ENCODE assay signal across 2 cellular contexts in the genomic region with DNA sequence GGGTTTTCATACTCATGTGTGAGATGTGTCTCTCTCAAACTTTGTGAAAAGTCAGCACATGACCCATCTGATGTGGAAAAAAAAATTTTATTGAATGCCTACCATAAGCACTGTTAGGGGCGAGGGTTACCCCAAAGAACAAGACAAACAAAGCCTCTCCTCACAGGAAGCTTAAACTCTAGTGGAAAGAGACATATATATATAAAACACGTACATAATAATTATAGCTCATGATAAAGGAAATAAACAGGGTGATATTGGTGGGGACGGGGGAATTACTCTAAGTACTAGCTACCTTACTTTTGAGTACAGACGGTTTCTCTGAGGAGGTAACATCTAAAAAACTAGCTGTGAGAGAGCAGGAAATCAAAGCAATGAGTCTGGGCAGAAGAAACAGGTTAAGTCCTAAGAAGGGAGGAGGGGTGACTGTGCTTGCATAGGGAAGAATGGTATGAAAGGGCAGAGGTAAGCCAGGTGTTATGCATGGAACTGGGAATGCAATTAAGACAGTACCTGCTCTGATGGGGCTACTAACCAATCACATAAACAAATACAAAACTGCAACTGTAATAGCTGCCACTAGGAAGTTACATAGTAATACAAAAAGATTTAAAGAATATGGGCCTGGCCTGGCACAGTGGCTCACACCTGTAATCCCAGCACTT.
TF ChIP-seq lines count a peak whose summit lies in the region.

No MANE protein-coding gene starts in this region.

TF ChIP-seq in HEK293, 187 proteins besides CTCF, POLR2A, EP300 and RAD21:
- TF ChIP-seq, protein P1, sequence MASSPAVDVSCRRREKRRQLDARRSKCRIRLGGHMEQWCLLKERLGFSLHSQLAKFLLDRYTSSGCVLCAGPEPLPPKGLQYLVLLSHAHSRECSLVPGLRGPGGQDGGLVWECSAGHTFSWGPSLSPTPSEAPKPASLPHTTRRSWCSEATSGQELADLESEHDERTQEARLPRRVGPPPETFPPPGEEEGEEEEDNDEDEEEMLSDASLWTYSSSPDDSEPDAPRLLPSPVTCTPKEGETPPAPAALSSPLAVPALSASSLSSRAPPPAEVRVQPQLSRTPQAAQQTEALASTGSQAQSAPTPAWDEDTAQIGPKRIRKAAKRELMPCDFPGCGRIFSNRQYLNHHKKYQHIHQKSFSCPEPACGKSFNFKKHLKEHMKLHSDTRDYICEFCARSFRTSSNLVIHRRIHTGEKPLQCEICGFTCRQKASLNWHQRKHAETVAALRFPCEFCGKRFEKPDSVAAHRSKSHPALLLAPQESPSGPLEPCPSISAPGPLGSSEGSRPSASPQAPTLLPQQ (tag by site-specific recombination; IDR thresholded peaks at IDR 0.05) = no peak
- TF ChIP-seq ZNF600 (tag by site-specific recombination; IDR thresholded peaks at IDR 0.05) = peak; percentile 38; the same call in 1 of the 2 replicates

TF ChIP-seq in K562, 482 proteins besides CTCF, POLR2A, EP300 and RAD21:
- TF ChIP-seq, protein P2, sequence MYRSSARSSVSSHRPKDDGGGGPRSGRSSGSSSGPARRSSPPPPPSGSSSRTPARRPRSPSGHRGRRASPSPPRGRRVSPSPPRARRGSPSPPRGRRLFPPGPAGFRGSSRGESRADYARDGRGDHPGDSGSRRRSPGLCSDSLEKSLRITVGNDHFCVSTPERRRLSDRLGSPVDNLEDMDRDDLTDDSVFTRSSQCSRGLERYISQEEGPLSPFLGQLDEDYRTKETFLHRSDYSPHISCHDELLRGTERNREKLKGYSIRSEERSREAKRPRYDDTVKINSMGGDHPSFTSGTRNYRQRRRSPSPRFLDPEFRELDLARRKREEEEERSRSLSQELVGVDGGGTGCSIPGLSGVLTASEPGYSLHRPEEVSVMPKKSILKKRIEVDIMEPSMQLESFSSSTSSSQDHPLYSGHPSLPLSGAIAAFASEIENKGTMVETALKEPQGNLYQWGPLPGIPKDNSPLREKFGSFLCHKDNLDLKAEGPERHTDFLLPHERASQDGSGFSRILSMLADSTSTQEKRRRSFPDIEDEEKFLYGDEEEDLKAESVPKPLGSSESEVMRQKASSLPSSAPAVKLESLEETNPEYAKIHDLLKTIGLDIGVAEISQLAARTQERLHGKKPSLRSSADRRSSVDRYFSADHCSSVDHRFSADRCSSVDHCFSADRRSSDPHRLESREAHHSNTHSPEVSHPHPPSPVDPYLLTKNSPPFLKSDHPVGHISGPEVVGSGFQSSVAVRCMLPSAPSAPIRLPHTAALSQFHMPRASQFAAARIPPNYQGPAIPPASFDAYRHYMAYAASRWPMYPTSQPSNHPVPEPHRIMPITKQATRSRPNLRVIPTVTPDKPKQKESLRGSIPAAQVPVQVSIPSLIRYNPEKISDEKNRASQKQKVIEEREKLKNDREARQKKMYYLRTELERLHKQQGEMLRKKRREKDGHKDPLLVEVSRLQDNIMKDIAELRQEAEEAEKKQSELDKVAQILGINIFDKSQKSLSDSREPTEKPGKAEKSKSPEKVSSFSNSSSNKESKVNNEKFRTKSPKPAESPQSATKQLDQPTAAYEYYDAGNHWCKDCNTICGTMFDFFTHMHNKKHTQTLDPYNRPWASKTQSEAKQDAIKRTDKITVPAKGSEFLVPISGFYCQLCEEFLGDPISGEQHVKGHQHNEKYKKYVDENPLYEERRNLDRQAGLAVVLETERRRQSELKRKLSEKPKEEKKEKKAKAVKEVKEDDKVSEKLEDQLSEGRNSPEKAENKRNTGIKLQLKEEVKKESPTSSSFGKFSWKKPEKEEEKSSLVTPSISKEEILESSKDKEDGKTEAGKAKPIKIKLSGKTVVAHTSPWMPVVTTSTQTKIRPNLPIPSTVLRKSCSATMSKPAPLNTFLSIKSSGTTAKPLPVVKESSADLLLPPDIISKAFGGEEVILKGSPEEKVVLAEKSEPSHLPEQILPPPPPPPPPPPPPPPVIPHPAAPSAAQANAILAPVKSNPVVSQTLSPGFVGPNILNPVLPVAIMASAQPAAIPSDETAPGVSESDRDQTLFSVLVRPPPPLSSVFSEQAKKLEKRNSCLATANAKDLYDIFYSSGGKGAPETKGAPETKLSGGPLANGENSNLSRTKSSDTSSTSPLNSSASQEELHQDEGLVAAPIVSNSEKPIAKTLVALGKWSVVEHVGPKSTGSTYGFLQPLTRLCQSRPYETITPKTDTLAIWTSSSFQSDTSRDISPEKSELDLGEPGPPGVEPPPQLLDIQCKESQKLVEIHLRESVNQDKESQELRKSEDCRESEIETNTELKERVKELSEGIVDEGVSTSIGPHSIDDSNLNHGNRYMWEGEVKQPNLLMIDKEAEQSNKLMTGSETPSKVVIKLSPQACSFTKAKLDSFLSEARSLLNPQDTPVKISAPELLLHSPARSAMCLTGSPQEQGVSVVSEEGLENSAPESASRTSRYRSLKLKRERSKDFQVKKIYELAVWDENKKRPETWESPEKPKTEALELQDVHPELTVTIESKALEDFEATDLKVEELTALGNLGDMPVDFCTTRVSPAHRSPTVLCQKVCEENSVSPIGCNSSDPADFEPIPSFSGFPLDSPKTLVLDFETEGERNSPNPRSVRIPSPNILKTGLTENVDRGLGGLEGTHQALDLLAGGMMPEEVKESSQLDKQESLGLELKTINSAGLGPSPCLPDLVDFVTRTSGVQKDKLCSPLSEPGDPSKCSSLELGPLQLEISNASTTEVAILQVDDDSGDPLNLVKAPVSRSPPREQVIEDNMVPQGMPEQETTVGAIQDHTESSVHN (IDR thresholded peaks at IDR 0.05; ENCODE audit: borderline replicate concordance in 1 of 2, low read depth in 1 of 2) = no peak
- TF ChIP-seq, protein P3, sequence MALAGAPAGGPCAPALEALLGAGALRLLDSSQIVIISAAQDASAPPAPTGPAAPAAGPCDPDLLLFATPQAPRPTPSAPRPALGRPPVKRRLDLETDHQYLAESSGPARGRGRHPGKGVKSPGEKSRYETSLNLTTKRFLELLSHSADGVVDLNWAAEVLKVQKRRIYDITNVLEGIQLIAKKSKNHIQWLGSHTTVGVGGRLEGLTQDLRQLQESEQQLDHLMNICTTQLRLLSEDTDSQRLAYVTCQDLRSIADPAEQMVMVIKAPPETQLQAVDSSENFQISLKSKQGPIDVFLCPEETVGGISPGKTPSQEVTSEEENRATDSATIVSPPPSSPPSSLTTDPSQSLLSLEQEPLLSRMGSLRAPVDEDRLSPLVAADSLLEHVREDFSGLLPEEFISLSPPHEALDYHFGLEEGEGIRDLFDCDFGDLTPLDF (CRISPR knock-in tag; IDR thresholded peaks at IDR 0.05) = no peak
- TF ChIP-seq, protein P4, sequence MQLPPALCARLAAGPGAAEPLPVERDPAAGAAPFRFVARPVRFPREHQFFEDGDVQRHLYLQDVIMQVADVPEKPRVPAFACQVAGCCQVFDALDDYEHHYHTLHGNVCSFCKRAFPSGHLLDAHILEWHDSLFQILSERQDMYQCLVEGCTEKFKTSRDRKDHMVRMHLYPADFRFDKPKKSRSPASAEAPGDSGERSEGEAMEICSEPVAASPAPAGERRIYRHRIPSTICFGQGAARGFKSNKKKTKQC (CRISPR knock-in tag; IDR thresholded peaks at IDR 0.05) = no peak
- TF ChIP-seq U2AF1 (optimal IDR thresholded peaks at IDR 0.05; ENCODE audit: low read depth, low read length) (no peak), POLR2AphosphoS5 (IDR thresholded peaks at IDR 0.05; ENCODE audit: control insufficient read depth, insufficient read depth, low read depth, low read length) (no peak), ZFP1 (CRISPR knock-in tag; IDR thresholded peaks at IDR 0.05) (no peak), TAF1 (IDR thresholded peaks at IDR 0.05; ENCODE audit: control insufficient read depth, extremely low read depth, insufficient read depth, low read length, severe bottlenecking) (no peak), KDM2B (CRISPR knock-in tag; IDR thresholded peaks at IDR 0.05) (no peak), MAFF (IDR thresholded peaks at IDR 0.05; ENCODE audit: low read length) (no peak), MTF1 (CRISPR knock-in tag; IDR thresholded peaks at IDR 0.05; ENCODE audit: borderline replicate concordance) (peak; percentile 77; the same call in 1 of the 2 replicates), ZNF707 (CRISPR knock-in tag; conservative IDR thresholded peaks at IDR 0.05) (peak; percentile 29; the same call in 1 of the 2 replicates), TBP (optimal IDR thresholded peaks at IDR 0.05; ENCODE audit: low read depth, low read length) (no peak), ZNF583 (CRISPR knock-in tag; IDR thresholded peaks at IDR 0.05) (no peak), ZC3H4 (CRISPR knock-in tag; IDR thresholded peaks at IDR 0.05; ENCODE audit: borderline replicate concordance) (0 out of 2 replicates have a peak, but pooled peaks have one; percentile 40), POLR2AphosphoS2 (IDR thresholded peaks at IDR 0.05; ENCODE audit: low read length) (no peak), NFIX (CRISPR knock-in tag; IDR thresholded peaks at IDR 0.05; ENCODE audit: low read depth) (no peak), ZNF224 (CRISPR knock-in tag; IDR thresholded peaks at IDR 0.05) (no peak), ZKSCAN1 (IDR thresholded peaks at IDR 0.05; ENCODE audit: low read depth, low read length) (no peak), NUFIP1 (IDR thresholded peaks at IDR 0.05; ENCODE audit: partially characterized antibody) (no peak), ILF3 (IDR thresholded peaks at IDR 0.05; ENCODE audit: borderline replicate concordance) (no peak), ZFP30 (CRISPR knock-in tag; IDR thresholded peaks at IDR 0.05; ENCODE audit: borderline replicate concordance) (no peak), HOXB6 (CRISPR knock-in tag; IDR thresholded peaks at IDR 0.05; ENCODE audit: borderline replicate concordance) (no peak)
- TF ChIP-seq, protein P5, sequence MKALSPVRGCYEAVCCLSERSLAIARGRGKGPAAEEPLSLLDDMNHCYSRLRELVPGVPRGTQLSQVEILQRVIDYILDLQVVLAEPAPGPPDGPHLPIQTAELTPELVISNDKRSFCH (CRISPR knock-in tag; IDR thresholded peaks at IDR 0.05) = no peak
- TF ChIP-seq, protein P5 (tag; IDR thresholded peaks at IDR 0.05) = no peak
- TF ChIP-seq, protein P6, sequence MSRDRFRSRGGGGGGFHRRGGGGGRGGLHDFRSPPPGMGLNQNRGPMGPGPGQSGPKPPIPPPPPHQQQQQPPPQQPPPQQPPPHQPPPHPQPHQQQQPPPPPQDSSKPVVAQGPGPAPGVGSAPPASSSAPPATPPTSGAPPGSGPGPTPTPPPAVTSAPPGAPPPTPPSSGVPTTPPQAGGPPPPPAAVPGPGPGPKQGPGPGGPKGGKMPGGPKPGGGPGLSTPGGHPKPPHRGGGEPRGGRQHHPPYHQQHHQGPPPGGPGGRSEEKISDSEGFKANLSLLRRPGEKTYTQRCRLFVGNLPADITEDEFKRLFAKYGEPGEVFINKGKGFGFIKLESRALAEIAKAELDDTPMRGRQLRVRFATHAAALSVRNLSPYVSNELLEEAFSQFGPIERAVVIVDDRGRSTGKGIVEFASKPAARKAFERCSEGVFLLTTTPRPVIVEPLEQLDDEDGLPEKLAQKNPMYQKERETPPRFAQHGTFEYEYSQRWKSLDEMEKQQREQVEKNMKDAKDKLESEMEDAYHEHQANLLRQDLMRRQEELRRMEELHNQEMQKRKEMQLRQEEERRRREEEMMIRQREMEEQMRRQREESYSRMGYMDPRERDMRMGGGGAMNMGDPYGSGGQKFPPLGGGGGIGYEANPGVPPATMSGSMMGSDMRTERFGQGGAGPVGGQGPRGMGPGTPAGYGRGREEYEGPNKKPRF (IDR thresholded peaks at IDR 0.05; ENCODE audit: low read depth, low read length) = no peak
- TF ChIP-seq, protein P7, sequence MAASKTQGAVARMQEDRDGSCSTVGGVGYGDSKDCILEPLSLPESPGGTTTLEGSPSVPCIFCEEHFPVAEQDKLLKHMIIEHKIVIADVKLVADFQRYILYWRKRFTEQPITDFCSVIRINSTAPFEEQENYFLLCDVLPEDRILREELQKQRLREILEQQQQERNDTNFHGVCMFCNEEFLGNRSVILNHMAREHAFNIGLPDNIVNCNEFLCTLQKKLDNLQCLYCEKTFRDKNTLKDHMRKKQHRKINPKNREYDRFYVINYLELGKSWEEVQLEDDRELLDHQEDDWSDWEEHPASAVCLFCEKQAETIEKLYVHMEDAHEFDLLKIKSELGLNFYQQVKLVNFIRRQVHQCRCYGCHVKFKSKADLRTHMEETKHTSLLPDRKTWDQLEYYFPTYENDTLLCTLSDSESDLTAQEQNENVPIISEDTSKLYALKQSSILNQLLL (CRISPR knock-in tag; IDR thresholded peaks at IDR 0.05; ENCODE audit: borderline replicate concordance) = peak; percentile 79; the same call in 1 of the 2 replicates
- TF ChIP-seq, protein P8, sequence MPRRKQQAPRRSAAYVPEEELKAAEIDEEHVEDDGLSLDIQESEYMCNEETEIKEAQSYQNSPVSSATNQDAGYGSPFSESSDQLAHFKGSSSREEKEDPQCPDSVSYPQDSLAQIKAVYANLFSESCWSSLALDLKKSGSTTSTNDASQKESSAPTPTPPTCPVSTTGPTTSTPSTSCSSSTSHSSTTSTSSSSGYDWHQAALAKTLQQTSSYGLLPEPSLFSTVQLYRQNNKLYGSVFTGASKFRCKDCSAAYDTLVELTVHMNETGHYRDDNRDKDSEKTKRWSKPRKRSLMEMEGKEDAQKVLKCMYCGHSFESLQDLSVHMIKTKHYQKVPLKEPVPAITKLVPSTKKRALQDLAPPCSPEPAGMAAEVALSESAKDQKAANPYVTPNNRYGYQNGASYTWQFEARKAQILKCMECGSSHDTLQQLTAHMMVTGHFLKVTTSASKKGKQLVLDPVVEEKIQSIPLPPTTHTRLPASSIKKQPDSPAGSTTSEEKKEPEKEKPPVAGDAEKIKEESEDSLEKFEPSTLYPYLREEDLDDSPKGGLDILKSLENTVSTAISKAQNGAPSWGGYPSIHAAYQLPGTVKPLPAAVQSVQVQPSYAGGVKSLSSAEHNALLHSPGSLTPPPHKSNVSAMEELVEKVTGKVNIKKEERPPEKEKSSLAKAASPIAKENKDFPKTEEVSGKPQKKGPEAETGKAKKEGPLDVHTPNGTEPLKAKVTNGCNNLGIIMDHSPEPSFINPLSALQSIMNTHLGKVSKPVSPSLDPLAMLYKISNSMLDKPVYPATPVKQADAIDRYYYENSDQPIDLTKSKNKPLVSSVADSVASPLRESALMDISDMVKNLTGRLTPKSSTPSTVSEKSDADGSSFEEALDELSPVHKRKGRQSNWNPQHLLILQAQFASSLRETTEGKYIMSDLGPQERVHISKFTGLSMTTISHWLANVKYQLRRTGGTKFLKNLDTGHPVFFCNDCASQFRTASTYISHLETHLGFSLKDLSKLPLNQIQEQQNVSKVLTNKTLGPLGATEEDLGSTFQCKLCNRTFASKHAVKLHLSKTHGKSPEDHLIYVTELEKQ (CRISPR knock-in tag; IDR thresholded peaks at IDR 0.05) = no peak
- TF ChIP-seq, protein P9, sequence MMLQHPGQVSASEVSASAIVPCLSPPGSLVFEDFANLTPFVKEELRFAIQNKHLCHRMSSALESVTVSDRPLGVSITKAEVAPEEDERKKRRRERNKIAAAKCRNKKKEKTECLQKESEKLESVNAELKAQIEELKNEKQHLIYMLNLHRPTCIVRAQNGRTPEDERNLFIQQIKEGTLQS (IDR thresholded peaks at IDR 0.05) = no peak
- TF ChIP-seq, protein P9 (CRISPR knock-in tag; conservative IDR thresholded peaks at IDR 0.05) = no peak
- TF ChIP-seq, protein P10, sequence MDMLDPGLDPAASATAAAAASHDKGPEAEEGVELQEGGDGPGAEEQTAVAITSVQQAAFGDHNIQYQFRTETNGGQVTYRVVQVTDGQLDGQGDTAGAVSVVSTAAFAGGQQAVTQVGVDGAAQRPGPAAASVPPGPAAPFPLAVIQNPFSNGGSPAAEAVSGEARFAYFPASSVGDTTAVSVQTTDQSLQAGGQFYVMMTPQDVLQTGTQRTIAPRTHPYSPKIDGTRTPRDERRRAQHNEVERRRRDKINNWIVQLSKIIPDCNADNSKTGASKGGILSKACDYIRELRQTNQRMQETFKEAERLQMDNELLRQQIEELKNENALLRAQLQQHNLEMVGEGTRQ (CRISPR knock-in tag; IDR thresholded peaks at IDR 0.05) = no peak
